Comparison of ENCODE assay signal across 9 cellular contexts in genomic region chr7:21543528-21544302, GRCh38. TPM values are rescaled to one million over a fixed set of nuclear protein-coding genes. Genes with fewer than 3 reads are reported as not detected.
DNase-seq lines count a peak whose midpoint lies in the region; ATAC-seq and TF ChIP-seq lines count a peak whose summit lies in the region.
"Had no signal": no experiment of that assay in that cellular context is flagged by ENCODE, and none has a peak within 500 bp of the region (broad histone marks: within the 10 kb centered on the region; RNA-seq: fewer than 3 reads in every experiment).

No MANE protein-coding gene starts in this region.

- H3K4me1 ChIP-seq in foreskin keratinocyte: no peaks in the 10 kb centered on the region

- H3K4me3 Mint-ChIP-seq in activated naive CD4-positive, alpha-beta T cell treated with anti-CD3 and anti-CD28 coated beads, Interleukin-2, amount 10 ng/mL, durations not matched to agents 7 days and 5 days: peak overlapping the region; percentile 63

- no peak for TF ChIP-seq CTCF in foreskin keratinocyte (conservative IDR thresholded peaks at IDR 0.05)

- CTCF ChIA-PET in activated naive CD4-positive, alpha-beta T cell treated with anti-CD3 and anti-CD28 coated beads, Interleukin-2, amount 10 ng/mL, durations not matched to agents 7 days and 5 days (lab: Charles Lee): no interaction called here

- H3K9me3 Mint-ChIP-seq in activated naive CD4-positive, alpha-beta T cell treated with anti-CD3 and anti-CD28 coated beads, Interleukin-2, amount 10 ng/mL, durations not matched to agents 7 days and 5 days: no peaks in the 10 kb centered on the region

- ATAC-seq in SK-N-SH treated with all-trans-retinoic acid at 6 μM for 48 hours: peak; percentile 38
- peak; percentile 51 for ATAC-seq in foreskin keratinocyte
- no peak for ATAC-seq in GM21367 (IDR thresholded peaks at IDR 0.05; ENCODE audit: unreplicated experiment)

- peak overlapping the region; percentile 44 for H3K4me3 ChIP-seq in skeletal muscle cell (ENCODE audit: low read depth, low read length)

- DNase-seq in activated naive CD4-positive, alpha-beta T cell treated with anti-CD3 and anti-CD28 coated beads, Interleukin-2, amount 10 ng/mL, durations not matched to agents 7 days and 5 days: peak; percentile 29
- no peak for DNase-seq in activated naive CD4-positive, alpha-beta T cell treated with Interleukin-2 at 50 U/mL for 16 hours
- peak in 1 of 2 donors; percentile 25 for DNase-seq in foreskin keratinocyte
- DNase-seq in skeletal muscle cell (ENCODE audit: low read depth): no peak
- DNase-seq in cerebellum (ENCODE audit: low spot score): no peak
- DNase-seq in OCI-M1 (lab: John Stamatoyannopoulos, UW): no peak

- H3K27ac Mint-ChIP-seq in activated naive CD4-positive, alpha-beta T cell treated with anti-CD3 and anti-CD28 coated beads, Interleukin-2, amount 10 ng/mL, durations not matched to agents 7 days and 5 days: no peak overlapping the region

- no peak overlapping the region for H3K27ac ChIP-seq in foreskin keratinocyte

- no peaks in the 10 kb centered on the region for H3K36me3 Mint-ChIP-seq in activated naive CD4-positive, alpha-beta T cell treated with anti-CD3 and anti-CD28 coated beads, Interleukin-2, amount 10 ng/mL, durations not matched to agents 7 days and 5 days

- peaks cover 71% of the 10 kb centered on the region for H3K27me3 ChIP-seq in foreskin keratinocyte

- H3K4me1 Mint-ChIP-seq in activated naive CD4-positive, alpha-beta T cell treated with anti-CD3 and anti-CD28 coated beads, Interleukin-2, amount 10 ng/mL, durations not matched to agents 7 days and 5 days: peaks cover 9% of the 10 kb centered on the region

- H3K27me3 Mint-ChIP-seq in activated naive CD4-positive, alpha-beta T cell treated with anti-CD3 and anti-CD28 coated beads, Interleukin-2, amount 10 ng/mL, durations not matched to agents 7 days and 5 days: peaks cover 52% of the 10 kb centered on the region

TF ChIP-seq in SK-N-SH treated with all-trans-retinoic acid at 6 μM for 48 hours, 23 proteins besides CTCF, POLR2A, EP300 and RAD21:
- TF ChIP-seq OSR1 (CRISPR knock-in tag; IDR thresholded peaks at IDR 0.05) (no peak), ZFP30 (CRISPR knock-in tag; IDR thresholded peaks at IDR 0.05) (no peak), TCF4 (CRISPR knock-in tag; IDR thresholded peaks at IDR 0.05; ENCODE audit: borderline replicate concordance) (no peak), POU6F1 (CRISPR knock-in tag; IDR thresholded peaks at IDR 0.05; ENCODE audit: borderline replicate concordance, low read depth) (no peak), ZC3H10 (CRISPR knock-in tag; IDR thresholded peaks at IDR 0.05) (no peak), CSDC2 (CRISPR knock-in tag; IDR thresholded peaks at IDR 0.05) (no peak), ISL1 (CRISPR knock-in tag; IDR thresholded peaks at IDR 0.05) (no peak), PPARA (CRISPR knock-in tag; IDR thresholded peaks at IDR 0.05; ENCODE audit: borderline replicate concordance) (no peak), RARB (CRISPR knock-in tag; IDR thresholded peaks at IDR 0.05) (no peak)
- TF ChIP-seq, protein P1, sequence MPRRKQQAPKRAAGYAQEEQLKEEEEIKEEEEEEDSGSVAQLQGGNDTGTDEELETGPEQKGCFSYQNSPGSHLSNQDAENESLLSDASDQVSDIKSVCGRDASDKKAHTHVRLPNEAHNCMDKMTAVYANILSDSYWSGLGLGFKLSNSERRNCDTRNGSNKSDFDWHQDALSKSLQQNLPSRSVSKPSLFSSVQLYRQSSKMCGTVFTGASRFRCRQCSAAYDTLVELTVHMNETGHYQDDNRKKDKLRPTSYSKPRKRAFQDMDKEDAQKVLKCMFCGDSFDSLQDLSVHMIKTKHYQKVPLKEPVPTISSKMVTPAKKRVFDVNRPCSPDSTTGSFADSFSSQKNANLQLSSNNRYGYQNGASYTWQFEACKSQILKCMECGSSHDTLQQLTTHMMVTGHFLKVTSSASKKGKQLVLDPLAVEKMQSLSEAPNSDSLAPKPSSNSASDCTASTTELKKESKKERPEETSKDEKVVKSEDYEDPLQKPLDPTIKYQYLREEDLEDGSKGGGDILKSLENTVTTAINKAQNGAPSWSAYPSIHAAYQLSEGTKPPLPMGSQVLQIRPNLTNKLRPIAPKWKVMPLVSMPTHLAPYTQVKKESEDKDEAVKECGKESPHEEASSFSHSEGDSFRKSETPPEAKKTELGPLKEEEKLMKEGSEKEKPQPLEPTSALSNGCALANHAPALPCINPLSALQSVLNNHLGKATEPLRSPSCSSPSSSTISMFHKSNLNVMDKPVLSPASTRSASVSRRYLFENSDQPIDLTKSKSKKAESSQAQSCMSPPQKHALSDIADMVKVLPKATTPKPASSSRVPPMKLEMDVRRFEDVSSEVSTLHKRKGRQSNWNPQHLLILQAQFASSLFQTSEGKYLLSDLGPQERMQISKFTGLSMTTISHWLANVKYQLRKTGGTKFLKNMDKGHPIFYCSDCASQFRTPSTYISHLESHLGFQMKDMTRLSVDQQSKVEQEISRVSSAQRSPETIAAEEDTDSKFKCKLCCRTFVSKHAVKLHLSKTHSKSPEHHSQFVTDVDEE (CRISPR knock-in tag; IDR thresholded peaks at IDR 0.05): no peak

RNA-seq across cellular contexts. Expression of gene DNAH11, which starts 0.9 kb away (rescaled TPM):
- total RNA-seq in foreskin keratinocyte (not detected in 2 replicates), cerebellum (6.9 TPM)
- polyA plus RNA-seq in foreskin keratinocyte: under 0.01 TPM in 1 of 2 replicates, not detected in the other
- total RNA-seq: activated CD8-positive, alpha-beta memory T cell treated with anti-CD3 and anti-CD28 coated beads for 36 hours had no signal
